ENCODE assay signal across 10 cellular contexts in genomic region chr2:144449028-144449406, GRCh38.
DNase-seq lines count a peak whose midpoint lies in the region; ATAC-seq and TF ChIP-seq lines count a peak whose summit lies in the region.
"Had no signal": no experiment of that assay in that cellular context is flagged by ENCODE, and none has a peak within 500 bp of the region (broad histone marks: within the 10 kb centered on the region; RNA-seq: fewer than 3 reads in every experiment).

No MANE protein-coding gene starts in this region.

- no peak overlapping the region for H3K4me3 ChIP-seq in thyroid gland (replicated peaks in 1 of 3)
- H3K4me3 ChIP-seq: BLaER1 had no signal

- no peak overlapping the region for H3K27ac ChIP-seq in thyroid gland
- H3K27ac ChIP-seq: BLaER1 had no signal

- H3K4me1 ChIP-seq in thyroid gland, result no peaks in the 10 kb centered on the region

- H3K27me3 ChIP-seq in thyroid gland, result no peaks in the 10 kb centered on the region
- H3K27me3 ChIP-seq: BLaER1 had no signal

- no peak for ATAC-seq in HG03095 (IDR thresholded peaks at IDR 0.05; ENCODE audit: unreplicated experiment)

- intact Hi-C loops in thyroid gland (cut with DNase I), result no loop called here

- H3K9me3 ChIP-seq in thyroid gland, result no peaks in the 10 kb centered on the region
- H3K9me3 ChIP-seq: BLaER1 had no signal

- peak in 3 of 6 experiments; percentile 26 to 33 (median 32) for TF ChIP-seq CTCF in thyroid gland (IDR thresholded peaks at IDR 0.05)

- peak; percentile 10 for DNase-seq in NCI-H2227 treated with DMSO at 0.1 percent for 48 hours (lab: John Stamatoyannopoulos, UW)
- DNase-seq in NCI-H2227 (lab: John Stamatoyannopoulos, UW; ENCODE audit: unreplicated experiment), result no peak
- peak; percentile 8 for DNase-seq in UCSD-AML1 (lab: John Stamatoyannopoulos, UW; ENCODE audit: unreplicated experiment)
- DNase-seq in iPS-NIHi7 (ENCODE audit: extremely low spot score), result peak; percentile 73
- DNase-seq in thyroid gland, result peak; percentile 23 to 43
- no peak for DNase-seq in NCI-H1092 (lab: John Stamatoyannopoulos, UW)
- no peak for DNase-seq in NCI-H2171 treated with DMSO at 0.1 percent for 48 hours (lab: John Stamatoyannopoulos, UW)
- DNase-seq: NCI-H446 had no signal

- 60 to 62% methylated on average over 7 of the region's 7 CpGs for WGBS in thyroid gland, 2 donors

- no peaks in the 10 kb centered on the region for H3K36me3 ChIP-seq in thyroid gland

- TF ChIP-seq POLR2A in thyroid gland (IDR thresholded peaks at IDR 0.05), result no peak

Comparison
In these comparisons a context has a peak if more than half of its experiments do, and no peak if none do; other contexts are left out.
1. DNase-seq: peak in NCI-H2227 treated with DMSO at 0.1 percent for 48 hours (single experiment), UCSD-AML1 (single experiment), iPS-NIHi7 (single experiment) and thyroid gland (2 of 2); none in NCI-H2227 (single experiment), NCI-H1092 (single experiment) and NCI-H2171 treated with DMSO at 0.1 percent for 48 hours (single experiment).